11 cellular contexts compared by ENCODE assay signal in genomic region chr17:41308918-41309359, GRCh38. TPM values are rescaled to one million over a fixed set of nuclear protein-coding genes. Genes with fewer than 3 reads are reported as not detected.
DNase-seq lines count a peak whose midpoint lies in the region; ATAC-seq and TF ChIP-seq lines count a peak whose summit lies in the region.
"Had no signal": no experiment of that assay in that cellular context is flagged by ENCODE, and none has a peak within 500 bp of the region (broad histone marks: within the 10 kb centered on the region; RNA-seq: fewer than 3 reads in every experiment).

Gene KRTAP16-1 (minus strand): TSS chr17:41309309. CDS start chr17:41309253, 56 bp downstream.

- 80% methylated on average over 7 of the region's 7 CpGs for WGBS in mammary epithelial cell (ENCODE audit: low coverage, missing lambda C conversion rate)

- H3K27me3 Mint-ChIP-seq in endothelial cell (ENCODE audit: unreplicated experiment), result peaks cover 8% of the 10 kb centered on the region

- no peak within 1 kb of the TSS for H3K27ac Mint-ChIP-seq in endothelial cell (ENCODE audit: unreplicated experiment)

- intact Hi-C loops in mammary epithelial cell (cut with micrococcal nuclease), result no loop called here

- no TSS peak for BruUV-seq in mammary epithelial cell (replicated peaks; lab: Mats Ljungman, UMichigan)

- no peak within 1 kb of the TSS for H3K4me3 ChIP-seq in mammary epithelial cell (replicated peaks in 1 of 3; ENCODE audit: insufficient read depth in 1 of 3, low read depth in 2 of 3, low read length in 3 of 3)

- no peak for TF ChIP-seq CTCF in mammary epithelial cell (conservative IDR thresholded peaks at IDR 0.05 in 1 of 2, IDR thresholded peaks at IDR 0.05 in 1 of 2; ENCODE audit: extremely low read depth in 1 of 2, insufficient read depth in 1 of 2, low read depth in 1 of 2, low read length in 2 of 2)
- no peak for TF ChIP-seq CTCF in GM10266 (IDR thresholded peaks at IDR 0.05; ENCODE audit: control insufficient read depth, insufficient read depth, low read depth, missing control alignments)
- no peak for TF ChIP-seq CTCF in foreskin keratinocyte (conservative IDR thresholded peaks at IDR 0.05)
- no peak for TF ChIP-seq CTCF in endothelial cell (IDR thresholded peaks at IDR 0.05; ENCODE audit: unreplicated experiment)

- H3K9me3 ChIP-seq in mammary epithelial cell (replicated peaks; ENCODE audit: insufficient read depth, low read length), result no peaks in the 10 kb centered on the region

- DNase-seq in mammary epithelial cell (no peak), HCEC 1CT (no peak), GM10266 (ENCODE audit: extremely low spot score) (no peak), foreskin keratinocyte (no peak), endothelial cell (ENCODE audit: low spot score) (no peak)
- DNase-seq in stimulated activated CD8-positive, alpha-beta memory T cell treated with anti-CD3 and anti-CD28 coated beads, Interleukin-15, amount 100 ng/mL, for 1 hour (ENCODE audit: low read depth), result peak; percentile 14

- ATAC-seq in HG03097 (IDR thresholded peaks at IDR 0.05; ENCODE audit: low FRiP score, unreplicated experiment), result peak; percentile 19
- ATAC-seq in activated CD4-positive, CD25-positive, alpha-beta regulatory T cell treated with anti-CD3 and anti-CD28 coated beads, Interleukin-2, amount 50 U/mL, for 24 hours, result peak; percentile 65 to 66
- ATAC-seq in foreskin keratinocyte, result no peak

- no peaks in the 10 kb centered on the region for H3K36me3 ChIP-seq in mammary epithelial cell (ENCODE audit: insufficient read depth, low read length)

- CTCF ChIA-PET in mammary epithelial cell (lab: Charles Lee; ENCODE audit: low non-redundant PET), result no interaction called here

- no peak within 1 kb of the TSS for H3K4me3 Mint-ChIP-seq in endothelial cell (ENCODE audit: unreplicated experiment)

- H3K9ac ChIP-seq in mammary epithelial cell (ENCODE audit: insufficient read depth, low read length), result no peak within 1 kb of the TSS

- H3K36me3 Mint-ChIP-seq in endothelial cell (ENCODE audit: low read depth, unreplicated experiment), result peaks cover 6% of the 10 kb centered on the region

- dilution Hi-C loops in mammary epithelial cell (cut with HindIII; ENCODE audit: low sequenced_read_pairs), result no loop called here

- no peaks in the 10 kb centered on the region for H3K9me3 Mint-ChIP-seq in endothelial cell (ENCODE audit: unreplicated experiment)

- H3K4me1 Mint-ChIP-seq in endothelial cell (ENCODE audit: unreplicated experiment), result peaks cover 15% of the 10 kb centered on the region

- in situ Hi-C loops in mammary epithelial cell (cut with MboI; ENCODE audit: low sequenced_read_pairs in 2 of 2), result no loop called here

- H3K4me1 ChIP-seq in mammary epithelial cell (ENCODE audit: insufficient read depth, low read length), result peaks cover 10% of the 10 kb centered on the region
- no peaks in the 10 kb centered on the region for H3K4me1 ChIP-seq in foreskin keratinocyte

- H3K4me2 ChIP-seq in mammary epithelial cell (ENCODE audit: insufficient read depth, low read depth, low read length), result peak within 1 kb of the TSS; percentile 17

- no peaks in the 10 kb centered on the region for H3K79me2 ChIP-seq in mammary epithelial cell (ENCODE audit: insufficient read depth, low read length)

- H4K20me1 ChIP-seq in mammary epithelial cell (ENCODE audit: insufficient read depth, low read length), result no peaks in the 10 kb centered on the region

- H3K27me3 ChIP-seq in mammary epithelial cell (ENCODE audit: insufficient read depth, low read length), result no peaks in the 10 kb centered on the region
- no peaks in the 10 kb centered on the region for H3K27me3 ChIP-seq in foreskin keratinocyte

- H3K27ac ChIP-seq in mammary epithelial cell (ENCODE audit: insufficient read depth, low read depth, low read length), result no peak within 1 kb of the TSS
- no peak within 1 kb of the TSS for H3K27ac ChIP-seq in foreskin keratinocyte
- H3K27ac ChIP-seq: VCaP had no signal

- peak within 1 kb of the TSS; percentile 83 for H2AFZ ChIP-seq in mammary epithelial cell (ENCODE audit: low read depth, low read length)

RNA-seq across cellular contexts. Expression of gene KRTAP16-1, which starts in this region (rescaled TPM):
- total RNA-seq in mammary epithelial cell (not detected), foreskin keratinocyte (not detected in 2 replicates), endothelial cell (ENCODE audit: unreplicated experiment) (not detected)
- polyA plus RNA-seq in mammary epithelial cell (not detected), foreskin keratinocyte (not detected in 2 replicates)
- not detected for polyA minus RNA-seq in mammary epithelial cell
- total RNA-seq: endothelial cell of umbilical vein, mucosa of gallbladder had no signal
- polyA plus RNA-seq: endothelial cell of umbilical vein had no signal
